Comparison of ENCODE assay signal across 36 cellular contexts in the genomic region with DNA sequence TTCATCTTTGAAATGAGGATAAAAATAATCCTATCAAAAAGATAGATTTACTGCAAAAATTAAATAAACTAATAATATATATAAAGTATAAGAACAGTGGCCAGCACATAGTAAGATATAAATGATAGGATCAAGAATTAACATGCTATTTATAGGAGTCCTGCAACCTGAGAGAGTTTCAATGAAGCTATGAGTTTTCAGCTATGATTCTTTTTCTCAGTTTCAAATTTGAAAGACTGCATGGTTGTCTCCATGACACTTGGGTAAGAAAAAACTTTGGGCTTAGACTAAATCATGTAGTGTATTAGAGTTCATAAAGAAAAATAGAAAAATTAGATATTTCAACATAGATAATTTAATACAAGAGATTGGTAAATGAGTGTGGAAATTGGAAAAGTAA.
"Had no signal": no experiment of that assay in that cellular context is flagged by ENCODE, and none has a peak within 500 bp of the region (broad histone marks: within the 10 kb centered on the region; RNA-seq: fewer than 3 reads in every experiment).

No MANE protein-coding gene starts in this region.

- H3K4me1 Mint-ChIP-seq: activated naive CD4-positive, alpha-beta T cell treated with anti-CD3 and anti-CD28 coated beads, Interleukin-2, amount 10 ng/mL, durations not matched to agents 7 days and 5 days; activated naive CD4-positive, alpha-beta T cell treated with anti-CD3 and anti-CD28 coated beads, Interleukin-2, amount 50 U/mL, for 24 hours; activated naive CD8-positive, alpha-beta T cell treated with anti-CD3 and anti-CD28 coated beads for 36 hours; activated naive CD8-positive, alpha-beta T cell treated with anti-CD3 and anti-CD28 coated beads, Interleukin-2, amount 50 U/mL, for 24 hours; activated T-helper 17 cell treated with anti-CD3 and anti-CD28 coated beads, Interleukin-2, amount 50 U/mL, for 72 hours; brain; central memory CD8-positive, alpha-beta T cell had no signal

- ATAC-seq: activated naive CD4-positive, alpha-beta T cell treated with anti-CD3 and anti-CD28 coated beads, Interleukin-2, amount 50 U/mL, for 72 hours; activated naive CD8-positive, alpha-beta T cell treated with anti-CD3 and anti-CD28 coated beads, Interleukin-2, amount 50 U/mL, for 24 hours; activated T-cell treated with anti-CD3 and anti-CD28 coated beads, Interleukin-2, amount 50 U/mL, for 4 hours; activated T-cell treated with anti-CD3 and anti-CD28 coated beads, Interleukin-2, amount 50 U/mL, for 72 hours; activated T-helper 17 cell treated with anti-CD3 and anti-CD28 coated beads, Interleukin-2, amount 50 U/mL, for 72 hours; body of pancreas had no signal

- H3K27me3 Mint-ChIP-seq: activated naive CD4-positive, alpha-beta T cell treated with anti-CD3 and anti-CD28 coated beads, Interleukin-2, amount 10 ng/mL, durations not matched to agents 7 days and 5 days; activated naive CD4-positive, alpha-beta T cell treated with anti-CD3 and anti-CD28 coated beads, Interleukin-2, amount 50 U/mL, for 24 hours; activated naive CD8-positive, alpha-beta T cell; activated naive CD8-positive, alpha-beta T cell treated with anti-CD3 and anti-CD28 coated beads for 36 hours; activated naive CD8-positive, alpha-beta T cell treated with anti-CD3 and anti-CD28 coated beads, Interleukin-2, amount 10 ng/mL, durations not matched to agents 7 days and 5 days; activated naive CD8-positive, alpha-beta T cell treated with anti-CD3 and anti-CD28 coated beads, Interleukin-2, amount 50 U/mL, for 24 hours; activated T-helper 17 cell treated with anti-CD3 and anti-CD28 coated beads, Interleukin-2, amount 50 U/mL, for 72 hours; central memory CD8-positive, alpha-beta T cell had no signal

- H3K4me3 ChIP-seq: adrenal gland, ascending aorta, body of pancreas, breast epithelium, cardiac muscle cell had no signal

- H3K36me3 ChIP-seq: adrenal gland, ascending aorta, brain microvascular endothelial cell, breast epithelium, cardiac muscle cell had no signal

- H3K36me3 Mint-ChIP-seq: activated naive CD4-positive, alpha-beta T cell treated with anti-CD3 and anti-CD28 coated beads, Interleukin-2, amount 10 ng/mL, durations not matched to agents 7 days and 5 days; activated naive CD4-positive, alpha-beta T cell treated with anti-CD3 and anti-CD28 coated beads, Interleukin-2, amount 50 U/mL, for 24 hours; activated naive CD4-positive, alpha-beta T cell treated with anti-CD3 and anti-CD28 coated beads, Interleukin-2, amount 50 U/mL, for 72 hours; activated naive CD8-positive, alpha-beta T cell; activated naive CD8-positive, alpha-beta T cell treated with anti-CD3 and anti-CD28 coated beads for 36 hours; activated naive CD8-positive, alpha-beta T cell treated with anti-CD3 and anti-CD28 coated beads, Interleukin-2, amount 10 ng/mL, durations not matched to agents 7 days and 5 days; brain had no signal

- H3K4me1 ChIP-seq: adrenal gland, ascending aorta, body of pancreas, breast epithelium had no signal

- H3K27ac Mint-ChIP-seq: activated naive CD4-positive, alpha-beta T cell treated with anti-CD3 and anti-CD28 coated beads for 36 hours; activated naive CD4-positive, alpha-beta T cell treated with anti-CD3 and anti-CD28 coated beads, Interleukin-2, amount 10 ng/mL, durations not matched to agents 7 days and 5 days; activated naive CD4-positive, alpha-beta T cell treated with anti-CD3 and anti-CD28 coated beads, Interleukin-2, amount 50 U/mL, for 24 hours; activated naive CD4-positive, alpha-beta T cell treated with anti-CD3 and anti-CD28 coated beads, Interleukin-2, amount 50 U/mL, for 72 hours; activated naive CD8-positive, alpha-beta T cell; activated naive CD8-positive, alpha-beta T cell treated with anti-CD3 and anti-CD28 coated beads for 36 hours; activated naive CD8-positive, alpha-beta T cell treated with anti-CD3 and anti-CD28 coated beads, Interleukin-2, amount 10 ng/mL, durations not matched to agents 7 days and 5 days; activated naive CD8-positive, alpha-beta T cell treated with anti-CD3 and anti-CD28 coated beads, Interleukin-2, amount 50 U/mL, for 24 hours; activated T-cell treated with anti-CD3 and anti-CD28 coated beads, Interleukin-2, amount 50 U/mL, for 72 hours; activated T-helper 1 cell treated with anti-CD3 and anti-CD28 coated beads, Interleukin-12 subunit alpha, Interleukin-12 subunit beta, Interleukin-2, Interleukin-4 antibody, amounts not matched to agents 30 ng/mL and 10 ng/mL and 1 ng/mL, durations not matched to agents 14 hours and 24 hours and 36 hours; activated T-helper 17 cell treated with anti-CD3 and anti-CD28 coated beads, Interleukin-2, amount 50 U/mL, for 72 hours; activated T-helper 2 cell treated with anti-CD3 and anti-CD28 coated beads, Interferon-gamma antibody, Interleukin-2, Interleukin-4, amounts not matched to agents 10 μg/mL and 5 μg/mL and 100 μg/mL, durations not matched to agents 14 hours and 24 hours and 36 hours; brain had no signal

- DNase-seq: activated effector memory CD4-positive, alpha-beta T cell treated with anti-CD3 and anti-CD28 coated beads, Interleukin-2, amount 50 U/mL, for 16 hours; activated effector memory CD4-positive, alpha-beta T cell treated with Interleukin-2 at 50 U/mL for 16 hours; activated gamma-delta T cell; activated gamma-delta T cell treated with Interleukin-2 at 50 U/mL for 16 hours; activated naive CD4-positive, alpha-beta T cell; activated naive CD4-positive, alpha-beta T cell treated with anti-CD3 and anti-CD28 coated beads for 36 hours; activated naive CD4-positive, alpha-beta T cell treated with anti-CD3 and anti-CD28 coated beads, Interleukin-2, amount 10 ng/mL, durations not matched to agents 7 days and 5 days; activated naive CD4-positive, alpha-beta T cell treated with anti-CD3 and anti-CD28 coated beads, Interleukin-2, amount 50 U/mL, for 16 hours; activated naive CD4-positive, alpha-beta T cell treated with Interleukin-2 at 50 U/mL for 16 hours; activated naive CD8-positive, alpha-beta T cell treated with anti-CD3 and anti-CD28 coated beads for 36 hours; activated naive CD8-positive, alpha-beta T cell treated with anti-CD3 and anti-CD28 coated beads, Interleukin-2, amount 10 ng/mL, durations not matched to agents 7 days and 5 days; activated naive CD8-positive, alpha-beta T cell treated with anti-CD3 and anti-CD28 coated beads, Interleukin-2, amount 50 U/mL, for 24 hours; activated T-cell treated with anti-CD3 and anti-CD28 coated beads, Interleukin-2, amount 50 U/mL, for 4 hours; activated T-cell treated with anti-CD3 and anti-CD28 coated beads, Interleukin-2, amount 50 U/mL, for 48 hours; activated T-cell treated with anti-CD3 and anti-CD28 coated beads, Interleukin-2, amount 50 U/mL, for 72 hours; adrenal gland; amniotic stem cell; amygdala; anterior cingulate cortex; aorta; body of pancreas; brain microvascular endothelial cell; caudate nucleus; central memory CD4-positive, alpha-beta T cell; cerebellar nuclear complex had no signal

- H3K4me3 Mint-ChIP-seq: activated naive CD4-positive, alpha-beta T cell treated with anti-CD3 and anti-CD28 coated beads for 36 hours; activated naive CD4-positive, alpha-beta T cell treated with anti-CD3 and anti-CD28 coated beads, Interleukin-2, amount 10 ng/mL, durations not matched to agents 7 days and 5 days; activated naive CD4-positive, alpha-beta T cell treated with anti-CD3 and anti-CD28 coated beads, Interleukin-2, amount 50 U/mL, for 24 hours; activated naive CD8-positive, alpha-beta T cell; activated naive CD8-positive, alpha-beta T cell treated with anti-CD3 and anti-CD28 coated beads for 36 hours; activated naive CD8-positive, alpha-beta T cell treated with anti-CD3 and anti-CD28 coated beads, Interleukin-2, amount 10 ng/mL, durations not matched to agents 7 days and 5 days; activated naive CD8-positive, alpha-beta T cell treated with anti-CD3 and anti-CD28 coated beads, Interleukin-2, amount 50 U/mL, for 24 hours; activated T-cell treated with anti-CD3 and anti-CD28 coated beads, Interleukin-2, amount 50 U/mL, for 4 hours; activated T-cell treated with anti-CD3 and anti-CD28 coated beads, Interleukin-2, amount 50 U/mL, for 72 hours; activated T-helper 1 cell treated with anti-CD3 and anti-CD28 coated beads, Interleukin-12 subunit alpha, Interleukin-12 subunit beta, Interleukin-2, Interleukin-4 antibody, amounts not matched to agents 30 ng/mL and 10 ng/mL and 1 ng/mL, durations not matched to agents 14 hours and 24 hours and 36 hours; activated T-helper 17 cell treated with anti-CD3 and anti-CD28 coated beads, Interleukin-2, amount 50 U/mL, for 72 hours; brain; central memory CD8-positive, alpha-beta T cell had no signal

- H3K27ac ChIP-seq: adrenal gland, ascending aorta, body of pancreas, brain microvascular endothelial cell, breast epithelium, cardiac muscle cell had no signal

- H3K9me3 ChIP-seq: adrenal gland, ascending aorta, body of pancreas, breast epithelium had no signal

- H3K27me3 ChIP-seq: adrenal gland, ascending aorta, body of pancreas, brain microvascular endothelial cell, breast epithelium, cardiac muscle cell had no signal
